In genomic region chr5:138470322-138471285, GRCh38 we compare ENCODE assay signal across 12 cellular contexts. TPM values are rescaled to one million over a fixed set of nuclear protein-coding genes. Genes with fewer than 3 reads are reported as not detected.
DNase-seq lines count a peak whose midpoint lies in the region; ATAC-seq, FAIRE-seq and TF ChIP-seq lines count a peak whose summit lies in the region.
"Had no signal": no experiment of that assay in that cellular context is flagged by ENCODE, and none has a peak within 500 bp of the region (broad histone marks: within the 10 kb centered on the region; RNA-seq: fewer than 3 reads in every experiment).

No MANE protein-coding gene starts in this region.

- intact Hi-C loops in mammary epithelial cell (cut with micrococcal nuclease) = loop anchor here (2.0 kb wide), 1 partner anchor 18 kb away; no protein-coding TSS in a partner anchor

- H3K27me3 Mint-ChIP-seq in naive thymus-derived CD8-positive, alpha-beta T cell = peaks cover 0 to 4% (median 0%) of the 10 kb centered on the region in 5 donors
- peaks cover 25% of the 10 kb centered on the region for H3K27me3 Mint-ChIP-seq in endodermal cell (ENCODE audit: insufficient read depth)

- CTCF ChIA-PET in A549 (lab: Yijun Ruan, JAX) (interaction anchor here (0.7 to 2.8 kb wide), 6 partner anchors 21 to 166 kb away, joined by 3 to 13 read pairs (median 4); no protein-coding TSS in a partner anchor), HEK293T (lab: Yijun Ruan, JAX) (no interaction called here), mammary epithelial cell (lab: Charles Lee; ENCODE audit: low non-redundant PET) (no interaction called here)

- peaks cover 0 to 21% (median 6%) of the 10 kb centered on the region in 3 donors for H3K36me3 Mint-ChIP-seq in naive thymus-derived CD8-positive, alpha-beta T cell
- H3K36me3 Mint-ChIP-seq in endodermal cell (ENCODE audit: low read depth) = peaks cover 11% of the 10 kb centered on the region

- H3K27ac Mint-ChIP-seq in naive thymus-derived CD8-positive, alpha-beta T cell = peak overlapping the region in 6 of 10 donors; percentile 1 to 81 (median 18)
- no peak overlapping the region for H3K27ac Mint-ChIP-seq in endodermal cell

- H3K9me3 ChIP-seq in A549 (no peaks in the 10 kb centered on the region), mammary epithelial cell (replicated peaks; ENCODE audit: insufficient read depth, low read length) (no peaks in the 10 kb centered on the region), endodermal cell (ENCODE audit: control insufficient read depth, low read length) (no peaks in the 10 kb centered on the region)
- H3K9me3 ChIP-seq: BE2C, left lung, neutrophil had no signal

- TF ChIP-seq POLR2A in A549 (IDR thresholded peaks at IDR 0.05; ENCODE audit: low read length) = no peak

- dilution Hi-C loops in mammary epithelial cell (cut with HindIII; ENCODE audit: low sequenced_read_pairs) = loop anchor here (5.0 kb wide), 1 partner anchor 57 kb away; no protein-coding TSS in a partner anchor

- no peak overlapping the region for H3K4me3 Mint-ChIP-seq in naive thymus-derived CD8-positive, alpha-beta T cell
- no peak overlapping the region for H3K4me3 Mint-ChIP-seq in endodermal cell

- no peak for DNase-seq in A549 (ENCODE audit: low read depth in 1 of 2, low spot score in 1 of 2)
- DNase-seq in HEK293T (ENCODE audit: extremely low spot score) = no peak
- peak; percentile 47 for DNase-seq in mammary epithelial cell
- DNase-seq in naive thymus-derived CD8-positive, alpha-beta T cell = peak in 2 of 10 donors; percentile 30 to 44
- DNase-seq in HuH-7 (ENCODE audit: low spot score) = no peak
- no peak for DNase-seq in endodermal cell
- DNase-seq: left lung, NCI-H2081 treated with DMSO at 0.1 percent for 48 hours had no signal

- in situ Hi-C loops in mammary epithelial cell (cut with MboI; ENCODE audit: low sequenced_read_pairs in 2 of 2) = no loop called here

- H3K9me3 Mint-ChIP-seq in naive thymus-derived CD8-positive, alpha-beta T cell = no peaks in the 10 kb centered on the region
- H3K9me3 Mint-ChIP-seq in endodermal cell = no peaks in the 10 kb centered on the region

- peaks cover 6% of the 10 kb centered on the region; the same call in 2 of the 3 replicates for H3K4me1 ChIP-seq in A549
- H3K4me1 ChIP-seq in mammary epithelial cell (ENCODE audit: insufficient read depth, low read length) = peaks cover 32% of the 10 kb centered on the region
- H3K4me1 ChIP-seq in endodermal cell (ENCODE audit: control insufficient read depth, insufficient read depth, low read length) = peaks cover 7% of the 10 kb centered on the region
- H3K4me1 ChIP-seq: BE2C had no signal

- no peak for FAIRE-seq in A549 (lab: Jason Lieb, UNC)

- no peak for TF ChIP-seq RAD21 in A549 (conservative IDR thresholded peaks at IDR 0.05 in 1 of 2, IDR thresholded peaks at IDR 0.05 in 1 of 2)

- no peaks in the 10 kb centered on the region for H3K27me3 ChIP-seq in mammary epithelial cell (ENCODE audit: insufficient read depth, low read length)
- peaks cover 12% of the 10 kb centered on the region for H3K27me3 ChIP-seq in endodermal cell (ENCODE audit: control insufficient read depth, insufficient read depth, low read length, poor library complexity, severe bottlenecking)

- 89% methylated on average over 4 of the region's 4 CpGs for WGBS in A549 (ENCODE audit: missing lambda C conversion rate)
- WGBS in mammary epithelial cell (ENCODE audit: low coverage, missing lambda C conversion rate) = 50% methylated on average over 4 of the region's 4 CpGs
- 91 to 93% methylated on average over 3 to 4 of the region's 4 CpGs for WGBS in endodermal cell (ENCODE audit: insufficient coverage in 1 of 2, insufficient read length in 1 of 2), 2 experiments

- no peak for TF ChIP-seq EP300 in A549 (IDR thresholded peaks at IDR 0.05)

- H3K4me3 ChIP-seq in A549 (no peak overlapping the region), mammary epithelial cell (replicated peaks in 1 of 3; ENCODE audit: insufficient read depth in 1 of 3, low read depth in 2 of 3, low read length in 3 of 3) (no peak overlapping the region), endodermal cell (ENCODE audit: low read length) (no peak overlapping the region)
- H3K4me3 ChIP-seq: left lung had no signal

- H2AFZ ChIP-seq in mammary epithelial cell (ENCODE audit: low read depth, low read length) = no peak overlapping the region

- no TSS peak for BruUV-seq in mammary epithelial cell (replicated peaks; lab: Mats Ljungman, UMichigan)

- H3K79me2 ChIP-seq in mammary epithelial cell (ENCODE audit: insufficient read depth, low read length) = peaks cover 32% of the 10 kb centered on the region

- POLR2A ChIA-PET in A549 (lab: Yijun Ruan, JAX) = no interaction called here
- POLR2A ChIA-PET in HEK293T (lab: Yijun Ruan, JAX) = no interaction called here
- POLR2A ChIA-PET in naive thymus-derived CD8-positive, alpha-beta T cell (lab: Charles Lee) = interaction anchor here (1.2 kb wide), 1 partner anchor 73 kb away, joined by 3 read pairs; the partner anchor contains the start of gene ETF1

- H3K4me1 Mint-ChIP-seq in naive thymus-derived CD8-positive, alpha-beta T cell = peaks cover 19 to 24% (median 24%) of the 10 kb centered on the region in 4 donors
- peaks cover 17% of the 10 kb centered on the region for H3K4me1 Mint-ChIP-seq in endodermal cell

- H3K4me2 ChIP-seq in A549 = no peak overlapping the region
- H3K4me2 ChIP-seq in mammary epithelial cell (ENCODE audit: insufficient read depth, low read depth, low read length) = no peak overlapping the region

- H3K9ac ChIP-seq in mammary epithelial cell (ENCODE audit: insufficient read depth, low read length) = no peak overlapping the region
- no peak overlapping the region for H3K9ac ChIP-seq in endodermal cell (ENCODE audit: extremely low read depth, low read length, poor library complexity, severe bottlenecking)

- H3K36me3 ChIP-seq in mammary epithelial cell (ENCODE audit: insufficient read depth, low read length) = peaks cover 3% of the 10 kb centered on the region
- H3K36me3 ChIP-seq in endodermal cell (ENCODE audit: control insufficient read depth, insufficient read depth, low read length) = peaks cover 10% of the 10 kb centered on the region
- H3K36me3 ChIP-seq: neutrophil had no signal

- no peak overlapping the region for H3K27ac ChIP-seq in A549
- no peak overlapping the region for H3K27ac ChIP-seq in mammary epithelial cell (ENCODE audit: insufficient read depth, low read depth, low read length)
- H3K27ac ChIP-seq in endodermal cell (ENCODE audit: low read depth, low read length) = no peak overlapping the region
- H3K27ac ChIP-seq: left lung, neutrophil had no signal

- TF ChIP-seq CTCF in A549 (IDR thresholded peaks at IDR 0.05) (no peak), mammary epithelial cell (conservative IDR thresholded peaks at IDR 0.05 in 1 of 2, IDR thresholded peaks at IDR 0.05 in 1 of 2; ENCODE audit: extremely low read depth in 1 of 2, insufficient read depth in 1 of 2, low read depth in 1 of 2, low read length in 2 of 2) (no peak), endodermal cell (conservative IDR thresholded peaks at IDR 0.05) (no peak)

- ATAC-seq in A549 = peak; percentile 32 to 50
- ATAC-seq in naive thymus-derived CD8-positive, alpha-beta T cell = no peak
- ATAC-seq in GM18861 (IDR thresholded peaks at IDR 0.05; ENCODE audit: unreplicated experiment) = no peak
- ATAC-seq in HG02588 (IDR thresholded peaks at IDR 0.05; ENCODE audit: unreplicated experiment) = no peak
- ATAC-seq: left lung had no signal

- H4K20me1 ChIP-seq in mammary epithelial cell (ENCODE audit: insufficient read depth, low read length) = peaks cover 12% of the 10 kb centered on the region

TF ChIP-seq in A549, 52 proteins besides CTCF, POLR2A, EP300 and RAD21 (continues in another document):
- TF ChIP-seq TFCP2L1 (CRISPR knock-in tag; IDR thresholded peaks at IDR 0.05) (peak; percentile 99), EHMT2 (IDR thresholded peaks at IDR 0.05; ENCODE audit: low read depth) (0 out of 2 replicates have a peak, but pooled peaks have one; percentile 18), MAX (IDR thresholded peaks at IDR 0.05) (no peak)

TF ChIP-seq in HEK293T, 16 proteins besides CTCF, POLR2A, EP300 and RAD21:
- TF ChIP-seq ZNF384 (IDR thresholded peaks at IDR 0.05) = no peak
- peak; percentile 79 for TF ChIP-seq ELF4 (IDR thresholded peaks at IDR 0.05)
- TF ChIP-seq FOXA1 (IDR thresholded peaks at IDR 0.05) = no peak
- TF ChIP-seq CTBP1 (IDR thresholded peaks at IDR 0.05; ENCODE audit: borderline replicate concordance) = no peak
- TF ChIP-seq FOXM1 (IDR thresholded peaks at IDR 0.05; ENCODE audit: borderline replicate concordance) = no peak
- peak; percentile 36; the same call in 1 of the 2 replicates for TF ChIP-seq BHLHE40 (IDR thresholded peaks at IDR 0.05; ENCODE audit: borderline replicate concordance)
- TF ChIP-seq LEF1 (IDR thresholded peaks at IDR 0.05; ENCODE audit: borderline replicate concordance) = no peak

RNA-seq across cellular contexts. Expression of gene EGR1, which starts 5.3 kb away (rescaled TPM):
- polyA plus RNA-seq in A549 (2011; rRNA removed) (49.3 and 63.5 TPM in 2 replicates), A549 (2017; fragmentation: RNase III; extraction: RNeasy Plus Mini Kit Qiagen cat#74134 plus additional on column Dnase treatment) (0.45 to 0.59 TPM (median 0.49 TPM) in 3 replicates), mammary epithelial cell (10.6 TPM)
- polyA plus RNA-seq in A549 (2012; cell fraction: cytosol; rRNA removed) = 40.6 and 61.3 TPM in 2 replicates
- polyA plus RNA-seq in A549 (2012; cell fraction: nucleus; rRNA removed) = 93.6 and 109 TPM in 2 replicates
- polyA minus RNA-seq in A549 (2011; rRNA and poly(A)+ RNA removed) = 19.7 and 32.3 TPM in 2 replicates
- total RNA-seq in mammary epithelial cell (100 to 1,000 TPM in 1 of 2 donors, 10 to 100 TPM in 1; 12.7 to 159 TPM), endodermal cell (10 to 100 TPM in 1 of 2 donors, 1 to 10 TPM in 1; 9.9 to 14.2 TPM)
- polyA minus RNA-seq in mammary epithelial cell = 63.3 TPM
- total RNA-seq in naive thymus-derived CD8-positive, alpha-beta T cell = 1 to 10 TPM; 1.8 to 2.2 TPM
- polyA plus RNA-seq in naive thymus-derived CD8-positive, alpha-beta T cell = under 1 TPM in 2 of 3 donors, not detected in 1; 0.36 to 0.66 TPM
- polyA plus RNA-seq in endodermal cell (2013, experiment 1 of 2) = 10.7 TPM
- polyA plus RNA-seq in endodermal cell (2013, experiment 2 of 2) = 13.1 TPM

RNA-seq across cellular contexts. Expression of gene REEP2, which starts 31.7 kb away (rescaled TPM):
- polyA plus RNA-seq in A549 (2011; rRNA removed) = 4.6 and 9.3 TPM in 2 replicates
- polyA plus RNA-seq in A549 (2012; cell fraction: cytosol; rRNA removed) = 2.9 and 4.0 TPM in 2 replicates
- polyA plus RNA-seq in A549 (2012; cell fraction: nucleus; rRNA removed) = 5.3 and 6.5 TPM in 2 replicates
- polyA plus RNA-seq in A549 (2017; fragmentation: RNase III; extraction: RNeasy Plus Mini Kit Qiagen cat#74134 plus additional on column Dnase treatment) = 5.0 to 6.1 TPM (median 5.1 TPM) in 3 replicates
- 7.4 and 7.6 TPM in 2 replicates for polyA minus RNA-seq in A549 (2011; rRNA and poly(A)+ RNA removed)
- total RNA-seq in mammary epithelial cell = 10 to 100 TPM; 14.5 to 26.5 TPM
- polyA plus RNA-seq in mammary epithelial cell = 3.6 TPM
- 70.6 TPM for polyA minus RNA-seq in mammary epithelial cell
- total RNA-seq in naive thymus-derived CD8-positive, alpha-beta T cell = under 1 TPM; 0.44 to 0.75 TPM
- under 1 TPM in 2 of 3 donors, not detected in 1; 0.28 to 0.39 TPM for polyA plus RNA-seq in naive thymus-derived CD8-positive, alpha-beta T cell
- 10 to 100 TPM; 17.7 to 26.9 TPM for total RNA-seq in endodermal cell
- 46.3 TPM for polyA plus RNA-seq in endodermal cell (2013, experiment 1 of 2)
- 43.3 TPM for polyA plus RNA-seq in endodermal cell (2013, experiment 2 of 2)

Comparison
In these comparisons a context has a peak if more than half of its experiments do, and no peak if none do; other contexts are left out.
1. ATAC-seq: peak in A549 (2 of 2); none in naive thymus-derived CD8-positive, alpha-beta T cell (0 of 2), GM18861 (single experiment) and HG02588 (single experiment).
2. RNA of gene REEP2, which starts 31.7 kb away (total RNA-seq): 17.7 to 26.9 TPM in endodermal cell and 14.5 to 26.5 TPM in mammary epithelial cell; 0.44 to 0.75 TPM in naive thymus-derived CD8-positive, alpha-beta T cell; every median in the first group is over 4 times any median in the second.